In genomic region chrX:148070504-148070877, GRCh38 we compare ENCODE assay signal across 18 cellular contexts.
DNase-seq lines count a peak whose midpoint lies in the region; ATAC-seq, FAIRE-seq and TF ChIP-seq lines count a peak whose summit lies in the region.
"Had no signal": no experiment of that assay in that cellular context is flagged by ENCODE, and none has a peak within 500 bp of the region (broad histone marks: within the 10 kb centered on the region; RNA-seq: fewer than 3 reads in every experiment).

No MANE protein-coding gene starts in this region.

- TF ChIP-seq CTCF in GM23338 (conservative IDR thresholded peaks at IDR 0.05; ENCODE audit: low read depth in 2 of 2) (peak in 1 of 2 experiments; percentile 32; a peak in 3 of 4 replicates), OCI-LY7 (conservative IDR thresholded peaks at IDR 0.05; ENCODE audit: low read length) (peak; percentile 45), endodermal cell (conservative IDR thresholded peaks at IDR 0.05) (peak; percentile 35)

- H3K27me3 ChIP-seq in GM23338 (ENCODE audit: insufficient read depth) (no peaks in the 10 kb centered on the region), endodermal cell (ENCODE audit: control insufficient read depth, insufficient read depth, low read length, poor library complexity, severe bottlenecking) (no peaks in the 10 kb centered on the region)

- H3K27ac ChIP-seq in GM23338 (ENCODE audit: low read depth) (no peak overlapping the region), OCI-LY7 (ENCODE audit: low read depth, low read length, poor library complexity, severe bottlenecking) (no peak overlapping the region), endodermal cell (ENCODE audit: low read depth, low read length) (no peak overlapping the region)

- H3K4me2 ChIP-seq in GM23338 (no peak overlapping the region), OCI-LY7 (ENCODE audit: low read length) (no peak overlapping the region)
- H3K4me2 ChIP-seq: SK-N-SH had no signal

- H3K4me3 Mint-ChIP-seq in GM23338 (no peak overlapping the region), endodermal cell (no peak overlapping the region)

- H2AFZ ChIP-seq in GM23338, result no peak overlapping the region
- H2AFZ ChIP-seq in OCI-LY7 (ENCODE audit: low read length), result no peak overlapping the region

- POLR2A ChIA-PET in OCI-LY7 (lab: Charles Lee), result interaction anchor here (0.7 kb wide), 2 partner anchors 35 to 1184 kb away, joined by 3 read pairs; no protein-coding TSS in a partner anchor

- H3K9me3 ChIP-seq in OCI-LY7 (ENCODE audit: low read length) (no peaks in the 10 kb centered on the region), endodermal cell (ENCODE audit: control insufficient read depth, low read length) (no peaks in the 10 kb centered on the region)
- H3K9me3 ChIP-seq: HAP-1 had no signal

- no peaks in the 10 kb centered on the region for H3F3A ChIP-seq in GM23338 (replicated peaks; ENCODE audit: low read depth)

- intact Hi-C loops in OCI-LY7 (cut with micrococcal nuclease; ENCODE audit: unreplicated experiment), result no loop called here

- BruUV-seq in OCI-LY7 (replicated peaks; lab: Mats Ljungman, UMichigan), result no TSS peak

- CTCF ChIA-PET in OCI-LY7 (lab: Charles Lee; ENCODE audit: unreplicated experiment), result no interaction called here

- H3K27me3 Mint-ChIP-seq in GM23338 (ENCODE audit: insufficient read depth, low read depth, poor library complexity), result peaks cover under 1% of the 10 kb centered on the region
- no peaks in the 10 kb centered on the region for H3K27me3 Mint-ChIP-seq in endodermal cell (ENCODE audit: insufficient read depth)

- 0 out of 3 replicates have a peak, but pooled peaks cover 5% of the 10 kb centered on the region for H3K9me3 Mint-ChIP-seq in GM23338
- H3K9me3 Mint-ChIP-seq in endodermal cell, result peaks cover 49% of the 10 kb centered on the region

- H3K79me2 ChIP-seq in GM23338 (replicated peaks; ENCODE audit: insufficient read depth) (no peaks in the 10 kb centered on the region), OCI-LY7 (ENCODE audit: insufficient read depth, low read depth, low read length) (no peaks in the 10 kb centered on the region)

- H3K4me1 ChIP-seq in GM23338 (ENCODE audit: insufficient read depth) (no peaks in the 10 kb centered on the region), OCI-LY7 (ENCODE audit: insufficient read depth, low read length, poor library complexity, severe bottlenecking) (no peaks in the 10 kb centered on the region), endodermal cell (ENCODE audit: control insufficient read depth, insufficient read depth, low read length) (no peaks in the 10 kb centered on the region)
- H3K4me1 ChIP-seq: HAP-1 had no signal

- no peak overlapping the region for H3K9ac ChIP-seq in endodermal cell (ENCODE audit: extremely low read depth, low read length, poor library complexity, severe bottlenecking)
- H3K9ac ChIP-seq: SK-N-SH had no signal

- H3K36me3 ChIP-seq in GM23338 (ENCODE audit: insufficient read depth), result no peaks in the 10 kb centered on the region
- H3K36me3 ChIP-seq in OCI-LY7 (ENCODE audit: insufficient read depth, low read length), result no peaks in the 10 kb centered on the region
- no peaks in the 10 kb centered on the region for H3K36me3 ChIP-seq in endodermal cell (ENCODE audit: control insufficient read depth, insufficient read depth, low read length)
- H3K36me3 ChIP-seq: HAP-1 had no signal

- no peaks in the 10 kb centered on the region; the same call in 2 of the 3 replicates for H3K36me3 Mint-ChIP-seq in GM23338 (ENCODE audit: low read depth)
- H3K36me3 Mint-ChIP-seq in endodermal cell (ENCODE audit: low read depth), result no peaks in the 10 kb centered on the region
- H3K36me3 Mint-ChIP-seq: CD14-positive monocyte had no signal

- 100% methylated on average over 1 of the region's 1 CpG; no CpG with 5 or more reads in 1 of the 2 experiments for WGBS in endodermal cell (ENCODE audit: insufficient coverage in 1 of 2, insufficient read length in 1 of 2), 2 experiments

- H3K4me3 ChIP-seq in GM23338 (no peak overlapping the region), OCI-LY7 (ENCODE audit: low read depth, low read length, poor library complexity, severe bottlenecking) (no peak overlapping the region), endodermal cell (ENCODE audit: low read length) (no peak overlapping the region)
- H3K4me3 ChIP-seq: HAP-1 had no signal

- no peaks in the 10 kb centered on the region for H4K20me1 ChIP-seq in GM23338 (replicated peaks; ENCODE audit: insufficient read depth)
- no peaks in the 10 kb centered on the region for H4K20me1 ChIP-seq in OCI-LY7 (ENCODE audit: insufficient read depth, low read length)

- no peak for DNase-seq in GM18507 (ENCODE audit: extremely low spot score, insufficient read length, low read depth)
- peak; percentile 2 for DNase-seq in GM23338 (ENCODE audit: low spot score)
- DNase-seq in OCI-LY7 (ENCODE audit: low spot score), result peak; percentile 2
- no peak for DNase-seq in endodermal cell
- DNase-seq in NCI-H1417 treated with DMSO at 0.1 percent for 48 hours (lab: John Stamatoyannopoulos, UW), result no peak
- no peak for DNase-seq in activated CD4-positive, alpha-beta T cell treated with anti-CD3 and anti-CD28 coated beads for 48 hours
- no peak for DNase-seq in activated CD4-positive, CD25-positive, alpha-beta regulatory T cell (lab: John Stamatoyannopoulos, UW)
- DNase-seq: ACHN, AML-193, DMS 273 treated with DMSO at 0.1 percent for 48 hours, KBM-7, NCI-H1092 treated with DMSO at 0.1 percent for 48 hours, NCI-H1930, NCI-H82, SHP77, SK-N-SH had no signal

- FAIRE-seq in GM18507 (lab: Jason Lieb, UNC), result peak; percentile 74

- H3K4me1 Mint-ChIP-seq in GM23338 (no peaks in the 10 kb centered on the region), endodermal cell (no peaks in the 10 kb centered on the region)

- no peak for ATAC-seq in GM23338

- H3K27ac Mint-ChIP-seq in GM23338 (no peak overlapping the region), endodermal cell (no peak overlapping the region)

- no peaks in the 10 kb centered on the region for H3K9me2 ChIP-seq in GM23338 (ENCODE audit: insufficient read depth)
- H3K9me2 ChIP-seq in OCI-LY7 (ENCODE audit: insufficient read depth, low read length), result no peaks in the 10 kb centered on the region
- H3K9me2 ChIP-seq: SK-N-SH had no signal

TF ChIP-seq in GM23338, 12 proteins besides CTCF, POLR2A, EP300 and RAD21:
- TF ChIP-seq NANOG (IDR thresholded peaks at IDR 0.05; ENCODE audit: borderline replicate concordance) (no peak), STAT1 (IDR thresholded peaks at IDR 0.05; ENCODE audit: unreplicated experiment) (no peak), EZH2phosphoT487 (IDR thresholded peaks at IDR 0.05; ENCODE audit: unreplicated experiment) (no peak), ZNF114 (CRISPR knock-in tag; IDR thresholded peaks at IDR 0.05) (no peak), REST (IDR thresholded peaks at IDR 0.05; ENCODE audit: unreplicated experiment) (no peak), CREB1 (CRISPR knock-in tag; IDR thresholded peaks at IDR 0.05; ENCODE audit: low read depth) (no peak), ETS1 (IDR thresholded peaks at IDR 0.05) (no peak), EZH2 (IDR thresholded peaks at IDR 0.05; ENCODE audit: low read depth, unreplicated experiment) (no peak), JUNB (IDR thresholded peaks at IDR 0.05; ENCODE audit: unreplicated experiment) (no peak), POLR2AphosphoS5 (IDR thresholded peaks at IDR 0.05; ENCODE audit: low read depth) (no peak)

Comparison
In these comparisons a context has a peak if more than half of its experiments do, and no peak if none do; other contexts are left out.
1. DNase-seq: peak in GM23338 (single experiment) and OCI-LY7 (single experiment); none in GM18507 (single experiment), endodermal cell (single experiment), NCI-H1417 treated with DMSO at 0.1 percent for 48 hours (single experiment), activated CD4-positive, alpha-beta T cell treated with anti-CD3 and anti-CD28 coated beads for 48 hours (single experiment) and activated CD4-positive, CD25-positive, alpha-beta regulatory T cell (0 of 4).